22 cellular contexts compared by ENCODE assay signal in genomic region chr5:167701103-167701502, GRCh38.
DNase-seq lines count a peak whose midpoint lies in the region; ATAC-seq, FAIRE-seq and TF ChIP-seq lines count a peak whose summit lies in the region.
"Had no signal": no experiment of that assay in that cellular context is flagged by ENCODE, and none has a peak within 500 bp of the region (broad histone marks: within the 10 kb centered on the region; RNA-seq: fewer than 3 reads in every experiment).

No MANE protein-coding gene starts in this region.

- H3K36me3 ChIP-seq in HCT116 (ENCODE audit: control insufficient read depth in 1 of 2, insufficient read depth in 2 of 2, low read length in 2 of 2), result no peaks in the 10 kb centered on the region
- H3K36me3 ChIP-seq in GM12878 (ENCODE audit: control insufficient read depth in 2 of 2, insufficient read depth in 2 of 2, low read length in 1 of 2), result no peaks in the 10 kb centered on the region
- no peaks in the 10 kb centered on the region for H3K36me3 ChIP-seq in osteoblast (ENCODE audit: insufficient read depth, low read length)

- H3K27ac ChIP-seq in HCT116 (ENCODE audit: low read depth, low read length) (no peak overlapping the region), GM12878 (ENCODE audit: control insufficient read depth, insufficient read depth) (no peak overlapping the region), osteoblast (ENCODE audit: low read depth, low read length) (no peak overlapping the region)
- H3K27ac ChIP-seq: BLaER1, SK-N-MC had no signal

- H3K27me3 Mint-ChIP-seq in activated CD8-positive, alpha-beta memory T cell treated with anti-CD3 and anti-CD28 coated beads, Interleukin-2, amount 10 ng/mL, durations not matched to agents 7 days and 5 days, result no peaks in the 10 kb centered on the region

- no peak overlapping the region for H3K9ac ChIP-seq in HCT116 (ENCODE audit: low read length)
- no peak overlapping the region for H3K9ac ChIP-seq in GM12878 (ENCODE audit: control insufficient read depth, insufficient read depth, low read length)
- H3K9ac ChIP-seq: BLaER1 had no signal

- no peak for TF ChIP-seq EP300 in GM12878 (IDR thresholded peaks at IDR 0.05; ENCODE audit: borderline replicate concordance in 1 of 2, control insufficient read depth in 1 of 2, low read depth in 2 of 2, low read length in 2 of 2)

- intact Hi-C loops in HCT116 (cut with micrococcal nuclease) (no loop called here), GM12878 (cut with micrococcal nuclease; ENCODE audit: unreplicated experiment) (no loop called here)

- H4K20me1 ChIP-seq in HCT116 (ENCODE audit: insufficient read depth) (no peaks in the 10 kb centered on the region), GM12878 (ENCODE audit: control insufficient read depth, insufficient read depth) (no peaks in the 10 kb centered on the region), osteoblast (ENCODE audit: insufficient read depth, low read length) (no peaks in the 10 kb centered on the region)

- peaks cover 29 to 47% of the 10 kb centered on the region in 2 experiments for H3K4me1 ChIP-seq in HCT116 (ENCODE audit: control insufficient read depth in 1 of 2, insufficient read depth in 2 of 2, low read length in 2 of 2)
- no peaks in the 10 kb centered on the region for H3K4me1 ChIP-seq in GM12878 (ENCODE audit: control insufficient read depth, insufficient read depth, low read length)
- peaks cover 28% of the 10 kb centered on the region for H3K4me1 ChIP-seq in osteoblast (ENCODE audit: insufficient read depth, low read length)
- H3K4me1 ChIP-seq: BLaER1 had no signal

- no peaks in the 10 kb centered on the region for H3K36me3 Mint-ChIP-seq in activated CD8-positive, alpha-beta memory T cell treated with anti-CD3 and anti-CD28 coated beads, Interleukin-2, amount 10 ng/mL, durations not matched to agents 7 days and 5 days

- no peak for TF ChIP-seq RAD21 in HCT116 (IDR thresholded peaks at IDR 0.05; ENCODE audit: low read depth)
- TF ChIP-seq RAD21 in GM12878 (IDR thresholded peaks at IDR 0.05; ENCODE audit: insufficient read depth, low read depth, low read length), result no peak

- POLR2A ChIA-PET in HCT116 (lab: Charles Lee), result no interaction called here
- POLR2A ChIA-PET in GM12878 (lab: Charles Lee), result no interaction called here

- H3K4me3 Mint-ChIP-seq in activated CD8-positive, alpha-beta memory T cell treated with anti-CD3 and anti-CD28 coated beads, Interleukin-2, amount 10 ng/mL, durations not matched to agents 7 days and 5 days, result no peak overlapping the region
- H3K4me3 Mint-ChIP-seq: CD4-positive, alpha-beta T cell had no signal

- H3K27me3 ChIP-seq in HCT116 (ENCODE audit: insufficient read depth, low read length) (no peaks in the 10 kb centered on the region), GM12878 (replicated peaks in 1 of 2; ENCODE audit: control insufficient read depth in 2 of 2, insufficient read depth in 2 of 2, low read length in 1 of 2) (no peaks in the 10 kb centered on the region), osteoblast (ENCODE audit: insufficient read depth, low read length) (no peaks in the 10 kb centered on the region)
- H3K27me3 ChIP-seq: BLaER1 had no signal

- RAD21 ChIA-PET in HCT116 (lab: Charles Lee; ENCODE audit: low non-redundant PET in 1 of 2, low total read pairs in 2 of 2, uncharacterized antibody in 2 of 2, unreplicated experiment in 2 of 2), result no interaction called here
- RAD21 ChIA-PET in GM12878 (lab: Charles Lee; ENCODE audit: unreplicated experiment), result interaction anchor here (0.9 kb wide), 1 partner anchor 21 kb away, joined by 4 read pairs; no protein-coding TSS in a partner anchor

- peak overlapping the region; percentile 96 for H2AFZ ChIP-seq in HCT116 (ENCODE audit: low read depth, low read length, poor library complexity, severe bottlenecking)
- H2AFZ ChIP-seq in GM12878 (ENCODE audit: control insufficient read depth, low read depth, low read length), result no peak overlapping the region
- peak overlapping the region; percentile 45 for H2AFZ ChIP-seq in osteoblast (ENCODE audit: low read length)

- SMC1A ChIA-PET in GM12878 (lab: Charles Lee; ENCODE audit: uncharacterized antibody, unreplicated experiment), result interaction anchor here (0.6 to 1.6 kb wide), 2 partner anchors 322 to 527 kb away, joined by 3 read pairs; no protein-coding TSS in a partner anchor

- no peaks in the 10 kb centered on the region for H3K4me1 Mint-ChIP-seq in activated CD8-positive, alpha-beta memory T cell treated with anti-CD3 and anti-CD28 coated beads, Interleukin-2, amount 10 ng/mL, durations not matched to agents 7 days and 5 days

- H3K79me2 ChIP-seq in HCT116 (ENCODE audit: insufficient read depth, low read length) (no peaks in the 10 kb centered on the region), GM12878 (ENCODE audit: control insufficient read depth, insufficient read depth, low read length) (no peaks in the 10 kb centered on the region), osteoblast (ENCODE audit: insufficient read depth, low read length) (no peaks in the 10 kb centered on the region)

- WGBS in GM12878 (ENCODE audit: insufficient coverage, insufficient replicate concordance, low lambda C conversion rate, missing lambda C conversion rate), result 0% methylated on average over 2 of the region's 2 CpGs

- BruUV-seq in HCT116 (replicated peaks; lab: Mats Ljungman, UMichigan), result no TSS peak
- no TSS peak for BruUV-seq in GM12878 (replicated peaks; lab: Mats Ljungman, UMichigan)

- H3K9me2 ChIP-seq in HCT116 (ENCODE audit: insufficient read depth), result no peaks in the 10 kb centered on the region

- in situ Hi-C loops in GM12878 (cut with MboI), result no loop called here

- H3K4me3 ChIP-seq in HCT116 (replicated peaks in 1 of 2; ENCODE audit: low read depth in 1 of 2, low read length in 2 of 2) (no peak overlapping the region), GM12878 (no peak overlapping the region), osteoblast (ENCODE audit: insufficient read depth, low read length) (no peak overlapping the region)
- H3K4me3 ChIP-seq: BLaER1, SK-N-MC had no signal

- H3K27ac Mint-ChIP-seq in activated CD8-positive, alpha-beta memory T cell treated with anti-CD3 and anti-CD28 coated beads, Interleukin-2, amount 10 ng/mL, durations not matched to agents 7 days and 5 days, result no peak overlapping the region
- H3K27ac Mint-ChIP-seq: CD4-positive, alpha-beta T cell had no signal

- H3K9me3 Mint-ChIP-seq in activated CD8-positive, alpha-beta memory T cell treated with anti-CD3 and anti-CD28 coated beads, Interleukin-2, amount 10 ng/mL, durations not matched to agents 7 days and 5 days (ENCODE audit: low read depth), result no peaks in the 10 kb centered on the region
- H3K9me3 Mint-ChIP-seq: CD4-positive, alpha-beta T cell had no signal

- no peak for TF ChIP-seq POLR2A in HCT116 (IDR thresholded peaks at IDR 0.05; ENCODE audit: borderline replicate concordance, extremely low read depth, insufficient read depth, insufficient read length)
- TF ChIP-seq POLR2A in GM12878 (IDR thresholded peaks at IDR 0.05; ENCODE audit: low read depth, low read length), result no peak

- peak; percentile 18 for FAIRE-seq in GM12878 (lab: Jason Lieb, UNC)

- H3K9me3 ChIP-seq in HCT116 (ENCODE audit: control insufficient read depth in 1 of 2, insufficient read depth in 1 of 2, low read depth in 1 of 2, low read length in 2 of 2), result no peaks in the 10 kb centered on the region
- no peaks in the 10 kb centered on the region for H3K9me3 ChIP-seq in GM12878 (replicated peaks; ENCODE audit: control insufficient read depth, insufficient read depth, low read length)
- H3K9me3 ChIP-seq in osteoblast (ENCODE audit: low read depth, low read length), result no peaks in the 10 kb centered on the region
- H3K9me3 ChIP-seq: BLaER1 had no signal

- no peak for DNase-seq in HCT116 (ENCODE audit: low read depth, low spot score)
- DNase-seq in NCI-H526 treated with DMSO at 0.1 percent for 48 hours (lab: John Stamatoyannopoulos, UW), result peak; percentile 73
- no peak for DNase-seq in GM12878 (ENCODE audit: low read depth, low spot score)
- DNase-seq in osteoblast (ENCODE audit: insufficient read length, low spot score, missing footprints), result peak; percentile 25
- no peak for DNase-seq in pons (ENCODE audit: low spot score)
- DNase-seq in activated CD8-positive, alpha-beta memory T cell treated with anti-CD3 and anti-CD28 coated beads, Interleukin-2, amount 10 ng/mL, durations not matched to agents 7 days and 5 days, result no peak
- no peak for DNase-seq in middle frontal gyrus (ENCODE audit: extremely low spot score, low spot score)
- no peak for DNase-seq in stimulated activated CD4-positive, alpha-beta T cell treated with anti-CD3 and anti-CD28 coated beads, Interleukin-15, amount 100 ng/mL, for 24 hours
- DNase-seq: CD4-positive, alpha-beta T cell; COR-L47; DMS79; GOT3; Karpas-422; MM.1S; NCI-H1092; NCI-H1436 treated with DMSO at 0.1 percent for 48 hours; NCI-H1930; NCI-H748 treated with DMSO at 0.1 percent for 48 hours; SHP77; SW 1271 had no signal

- TF ChIP-seq CTCF in HCT116 (IDR thresholded peaks at IDR 0.05 in 2 of 3, conservative IDR thresholded peaks at IDR 0.05 in 1 of 3; ENCODE audit: borderline replicate concordance in 1 of 3, insufficient read depth in 1 of 3, low read depth in 2 of 3, low read length in 2 of 3) (no peak), GM12878 (IDR thresholded peaks at IDR 0.05 in 2 of 3, conservative IDR thresholded peaks at IDR 0.05 in 1 of 3; ENCODE audit: control insufficient read depth in 2 of 3, extremely low read depth in 1 of 3, insufficient read depth in 1 of 3, low read depth in 3 of 3, low read length in 3 of 3) (no peak), osteoblast (IDR thresholded peaks at IDR 0.05; ENCODE audit: extremely low read depth, low read depth, low read length) (no peak)

- CTCF ChIA-PET in HCT116 (lab: Charles Lee), result no interaction called here
- CTCF ChIA-PET in GM12878 (lab: Yijun Ruan, JAX), result interaction anchor here (0.6 kb wide), 1 partner anchor 40 kb away, joined by 3 read pairs; no protein-coding TSS in a partner anchor
- CTCF ChIA-PET in activated CD8-positive, alpha-beta memory T cell treated with anti-CD3 and anti-CD28 coated beads, Interleukin-2, amount 10 ng/mL, durations not matched to agents 7 days and 5 days (lab: Charles Lee), result no interaction called here

- ATAC-seq in HCT116 (no peak), GM12878 (no peak)
- ATAC-seq in activated CD8-positive, alpha-beta memory T cell treated with anti-CD3 and anti-CD28 coated beads, Interleukin-2, amount 10 ng/mL, durations not matched to agents 7 days and 5 days, result no peak

- no peak overlapping the region for H3K4me2 ChIP-seq in HCT116 (ENCODE audit: low read length)
- no peak overlapping the region for H3K4me2 ChIP-seq in GM12878 (ENCODE audit: control insufficient read depth, insufficient read depth)
- no peak overlapping the region for H3K4me2 ChIP-seq in osteoblast (ENCODE audit: insufficient read depth, low read length)
- H3K4me2 ChIP-seq: BLaER1 had no signal

TF ChIP-seq in GM12878, 131 proteins besides CTCF, POLR2A, EP300 and RAD21:
- no peak for TF ChIP-seq ZZZ3 (IDR thresholded peaks at IDR 0.05; ENCODE audit: control insufficient read depth, insufficient read length, low read depth)
- TF ChIP-seq CBX3 (IDR thresholded peaks at IDR 0.05; ENCODE audit: borderline replicate concordance, low read depth), result no peak
TF ChIP-seq in GM12878: peak in this region for 0.

Comparison
In these comparisons a context has a peak if more than half of its experiments do, and no peak if none do; other contexts are left out.
1. DNase-seq: peak in NCI-H526 treated with DMSO at 0.1 percent for 48 hours (single experiment) and osteoblast (single experiment); none in HCT116 (single experiment), GM12878 (single experiment), pons (single experiment), activated CD8-positive, alpha-beta memory T cell treated with anti-CD3 and anti-CD28 coated beads, Interleukin-2, amount 10 ng/mL, durations not matched to agents 7 days and 5 days (single experiment), middle frontal gyrus (single experiment) and stimulated activated CD4-positive, alpha-beta T cell treated with anti-CD3 and anti-CD28 coated beads, Interleukin-15, amount 100 ng/mL, for 24 hours (single experiment).